Comparison of ENCODE assay signal across 8 cellular contexts in the genomic region with DNA sequence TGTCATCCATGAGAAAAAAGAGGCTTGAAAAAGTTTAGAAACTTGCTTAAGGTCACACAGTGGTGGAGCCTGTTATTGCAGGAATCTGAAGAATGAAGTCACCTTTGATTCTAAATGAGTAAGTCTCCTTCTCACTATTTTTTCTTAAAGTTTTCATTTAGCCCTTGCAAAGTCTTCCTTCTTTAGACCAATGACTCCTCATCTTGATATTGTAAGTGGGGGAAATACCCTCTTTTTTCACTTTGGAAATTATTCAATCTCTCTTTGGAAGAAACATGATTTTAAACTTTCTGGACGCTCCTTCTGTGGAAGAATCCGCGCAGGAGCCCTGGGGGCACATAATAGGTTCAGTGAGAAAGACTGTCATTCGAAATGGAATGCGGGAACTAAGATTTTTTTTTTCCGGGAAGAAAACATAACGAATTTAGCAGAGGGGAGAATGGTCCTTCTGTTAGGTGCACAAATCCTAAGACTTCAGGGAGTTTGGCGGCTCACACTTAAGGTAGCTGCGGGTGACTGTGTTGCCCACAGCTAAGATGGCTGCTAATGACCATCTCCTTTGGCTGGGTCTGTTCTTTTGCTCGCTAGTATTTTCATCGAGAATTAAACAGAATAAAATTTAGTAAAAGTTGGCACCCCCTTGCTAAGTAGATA. TPM values are rescaled to one million over a fixed set of nuclear protein-coding genes. Genes with fewer than 3 reads are reported as not detected.
DNase-seq lines count a peak whose midpoint lies in the region; TF ChIP-seq lines count a peak whose summit lies in the region.

No MANE protein-coding gene starts in this region.

- no peaks in the 10 kb centered on the region for H3K9me3 Mint-ChIP-seq in endothelial cell (ENCODE audit: unreplicated experiment)

- DNase-seq in activated T-cell treated with anti-CD3 and anti-CD28 coated beads for 1 hour (ENCODE audit: low read depth) (peak; percentile 24), activated T-cell treated with anti-CD3 and anti-CD28 coated beads for 4 hours (no peak), HCEC 1CT (peak; percentile 70), LoVo (ENCODE audit: low spot score) (peak; percentile 52), endothelial cell (ENCODE audit: low spot score) (no peak)

- TF ChIP-seq CTCF in VCaP (conservative IDR thresholded peaks at IDR 0.05): peak; percentile 64
- peak; percentile 11 for TF ChIP-seq CTCF in endothelial cell (IDR thresholded peaks at IDR 0.05; ENCODE audit: unreplicated experiment)

- WGBS in thymus: 2% methylated on average over 11 of the region's 11 CpGs

- H3K9me3 ChIP-seq in muscle layer of duodenum (ENCODE audit: control insufficient read depth in 1 of 2, low read length in 2 of 2) (no peaks in the 10 kb centered on the region), thymus (ENCODE audit: control insufficient read depth) (no peaks in the 10 kb centered on the region)

- peak overlapping the region; percentile 98 for H3K27ac Mint-ChIP-seq in endothelial cell (ENCODE audit: unreplicated experiment)

- H3K4me1 ChIP-seq in muscle layer of duodenum (ENCODE audit: control insufficient read depth in 1 of 2, insufficient read depth in 2 of 2, low read length in 2 of 2) (peaks cover 6 to 25% of the 10 kb centered on the region in 2 donors), thymus (ENCODE audit: control insufficient read depth, insufficient read depth, low read length) (peaks cover 10% of the 10 kb centered on the region)

- peaks cover 9% of the 10 kb centered on the region for H3K27me3 Mint-ChIP-seq in endothelial cell (ENCODE audit: unreplicated experiment)

- H3K36me3 Mint-ChIP-seq in endothelial cell (ENCODE audit: low read depth, unreplicated experiment): peaks cover 12% of the 10 kb centered on the region

- peaks cover 19% of the 10 kb centered on the region for H3K4me1 Mint-ChIP-seq in endothelial cell (ENCODE audit: unreplicated experiment)

- H3K27me3 ChIP-seq in muscle layer of duodenum (ENCODE audit: low read depth, low read length) (no peaks in the 10 kb centered on the region), thymus (ENCODE audit: control insufficient read depth, insufficient read depth) (no peaks in the 10 kb centered on the region)

- H3K4me3 Mint-ChIP-seq in endothelial cell (ENCODE audit: unreplicated experiment): peak overlapping the region; percentile 96

- H3K36me3 ChIP-seq in muscle layer of duodenum (ENCODE audit: control insufficient read depth in 1 of 2, insufficient read depth in 2 of 2, low read length in 2 of 2) (no peaks in the 10 kb centered on the region), thymus (ENCODE audit: control insufficient read depth, insufficient read depth) (peaks cover 2% of the 10 kb centered on the region)

- peak overlapping the region; percentile 87 for H3K27ac ChIP-seq in VCaP
- peak overlapping the region; percentile 89 for H3K27ac ChIP-seq in muscle layer of duodenum (ENCODE audit: low read length)
- peak overlapping the region; percentile 53 for H3K27ac ChIP-seq in thymus (ENCODE audit: low read depth)

- H3K4me3 ChIP-seq in muscle layer of duodenum (ENCODE audit: low read depth in 1 of 2, low read length in 2 of 2) (peak overlapping the region; percentile 80 to 95), thymus (ENCODE audit: low read length) (peak overlapping the region; percentile 91)

RNA-seq across cellular contexts. Expression of gene SLMAP, which starts 0.6 kb away (rescaled TPM):
- 45.7 TPM for total RNA-seq in endothelial cell (ENCODE audit: unreplicated experiment)
- polyA plus RNA-seq in thymus: 36.3 TPM

Comparison
In these comparisons a context has a peak if more than half of its experiments do, and no peak if none do; other contexts are left out.
1. DNase-seq: peak in activated T-cell treated with anti-CD3 and anti-CD28 coated beads for 1 hour (single experiment), HCEC 1CT (single experiment) and LoVo (single experiment); none in activated T-cell treated with anti-CD3 and anti-CD28 coated beads for 4 hours (single experiment) and endothelial cell (single experiment).
2. Peak in every context shown above with its lines, with median percentiles within 50 percentile points of each other: H3K27ac ChIP-seq.